ENCODE assay signal across 19 cellular contexts in the genomic region with DNA sequence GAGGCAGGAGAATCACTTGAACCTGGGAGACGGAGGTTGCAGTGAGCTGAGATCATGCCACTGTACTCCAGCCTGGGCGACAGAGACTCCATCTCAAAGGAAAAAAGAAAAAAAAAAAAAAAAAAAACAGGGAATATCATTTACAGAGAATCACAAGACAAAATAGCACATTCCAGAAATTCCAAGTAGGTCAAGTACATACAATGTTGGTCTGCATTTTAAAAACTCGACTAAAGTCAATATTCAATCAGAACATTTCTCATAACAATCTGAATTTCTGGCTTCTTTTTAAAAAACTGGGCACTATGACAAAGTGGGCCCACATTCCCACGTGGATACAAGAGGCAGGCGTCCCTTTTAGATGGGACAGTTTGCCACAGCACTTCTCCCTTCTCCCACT. TPM values are rescaled to one million over a fixed set of nuclear protein-coding genes. Genes with fewer than 3 reads are reported as not detected.
A peak's percentile ranks its signal among the peaks of the same experiment; 100 is the strongest.
DNase-seq lines count a peak whose midpoint lies in the region; ATAC-seq and TF ChIP-seq lines count a peak whose summit lies in the region.
"Had no signal": no experiment of that assay in that cellular context is flagged by ENCODE, and none has a peak within 500 bp of the region (broad histone marks: within the 10 kb centered on the region; RNA-seq: fewer than 3 reads in every experiment).

No MANE protein-coding gene starts in this region.

- peak overlapping the region; percentile 77 for H3K27ac Mint-ChIP-seq in chondrocyte (ENCODE audit: unreplicated experiment)
- peak overlapping the region; percentile 8 for H3K27ac Mint-ChIP-seq in mesothelial cell of epicardium
- H3K27ac Mint-ChIP-seq: CD14-positive monocyte had no signal

- no peaks in the 10 kb centered on the region for H3K27me3 Mint-ChIP-seq in chondrocyte (ENCODE audit: low read depth)
- H3K27me3 Mint-ChIP-seq in mesothelial cell of epicardium (ENCODE audit: low read depth): no peaks in the 10 kb centered on the region

- peaks cover 33% of the 10 kb centered on the region; the same call in 1 of the 2 replicates for H3F3A ChIP-seq in PC-9 (ENCODE audit: insufficient read depth, low read depth)

- TF ChIP-seq POLR2A in adrenal gland (IDR thresholded peaks at IDR 0.05): no peak

- H3K27ac ChIP-seq in PC-9 (no peak overlapping the region), adrenal gland (peak overlapping the region in 1 of 5 donors; percentile 35)
- H3K27ac ChIP-seq: KMS-11 had no signal

- 49 to 59% (median 56%) methylated on average over 5 of the region's 5 CpGs for WGBS in adrenal gland, 4 donors

- CTCF ChIA-PET in PC-9 (lab: Charles Lee): no interaction called here

- H2AFZ ChIP-seq in PC-9: no peak overlapping the region

- H3K27me3 ChIP-seq in PC-9 (ENCODE audit: insufficient read depth, low read depth) (no peaks in the 10 kb centered on the region), adrenal gland (no peaks in the 10 kb centered on the region)
- H3K27me3 ChIP-seq: MG63 had no signal

- H3K4me2 ChIP-seq in PC-9: no peak overlapping the region
- H3K4me2 ChIP-seq: KMS-11 had no signal

- peaks cover 28% of the 10 kb centered on the region for H3K4me1 Mint-ChIP-seq in chondrocyte (ENCODE audit: low read depth)
- H3K4me1 Mint-ChIP-seq in mesothelial cell of epicardium: peaks cover 11% of the 10 kb centered on the region
- H3K4me1 Mint-ChIP-seq: CD14-positive monocyte had no signal

- no peaks in the 10 kb centered on the region; the same call in 1 of the 2 replicates for H4K20me1 ChIP-seq in PC-9 (ENCODE audit: insufficient read depth)

- H3K9me3 Mint-ChIP-seq in chondrocyte (ENCODE audit: low read depth) (no peaks in the 10 kb centered on the region), mesothelial cell of epicardium (no peaks in the 10 kb centered on the region)

- H3K9me3 ChIP-seq in PC-9 (ENCODE audit: insufficient read depth, low read depth) (no peaks in the 10 kb centered on the region), adrenal gland (replicated peaks in 1 of 3) (no peaks in the 10 kb centered on the region)
- H3K9me3 ChIP-seq: Caco-2, MG63 had no signal

- TF ChIP-seq CTCF in PC-9 (conservative IDR thresholded peaks at IDR 0.05) (no peak), chondrocyte (IDR thresholded peaks at IDR 0.05) (no peak), mesothelial cell of epicardium (IDR thresholded peaks at IDR 0.05; ENCODE audit: unreplicated experiment) (no peak), adrenal gland (IDR thresholded peaks at IDR 0.05) (no peak)

- TSS peak; percentile 2 for BruUV-seq in PC-9 (replicated peaks; lab: Mats Ljungman, UMichigan)

- H3K36me3 ChIP-seq in PC-9 (ENCODE audit: low read depth) (peaks cover 30% of the 10 kb centered on the region), adrenal gland (replicated peaks in 1 of 2) (peaks cover 0 to 22% of the 10 kb centered on the region in 2 donors)

- peak; percentile 16 for DNase-seq in AG08395 (ENCODE audit: low spot score)
- no peak for DNase-seq in PC-9
- DNase-seq in chondrocyte (ENCODE audit: low spot score): no peak
- no peak for DNase-seq in mesothelial cell of epicardium (ENCODE audit: low spot score in 2 of 2, unreplicated experiment in 2 of 2)
- no peak for DNase-seq in NCI-H1417 (lab: John Stamatoyannopoulos, UW)
- no peak for DNase-seq in adrenal gland
- DNase-seq in activated CD4-positive, CD25-positive, alpha-beta regulatory T cell (lab: John Stamatoyannopoulos, UW): no peak
- DNase-seq: Caco-2; GOT3; MG63; NCI-H1092 treated with DMSO at 0.1 percent for 48 hours; NCI-H1694 treated with DMSO at 0.1 percent for 48 hours; NCI-H69; NK-92 treated with Interleukin-12 subunit alpha and Interleukin-12 subunit beta, amount 100 ng/mL, for 24 hours; OCI-M1 had no signal

- no peak overlapping the region for H3K4me3 Mint-ChIP-seq in chondrocyte (ENCODE audit: unreplicated experiment)
- H3K4me3 Mint-ChIP-seq in mesothelial cell of epicardium: no peak overlapping the region
- H3K4me3 Mint-ChIP-seq: CD14-positive monocyte had no signal

- intact Hi-C loops in PC-9 (cut with micrococcal nuclease; ENCODE audit: unreplicated experiment) (no loop called here), adrenal gland (cut with DNase I) (no loop called here)

- H3K9me2 ChIP-seq in PC-9 (ENCODE audit: insufficient read depth): no peaks in the 10 kb centered on the region

- no peaks in the 10 kb centered on the region for H3K4me1 ChIP-seq in PC-9 (replicated peaks; ENCODE audit: insufficient read depth)
- H3K4me1 ChIP-seq in adrenal gland (replicated peaks in 1 of 2): peaks cover 0 to 3% of the 10 kb centered on the region in 2 donors
- H3K4me1 ChIP-seq: Caco-2 had no signal

- H3K36me3 Mint-ChIP-seq in chondrocyte (ENCODE audit: low read depth) (peaks cover 2% of the 10 kb centered on the region), mesothelial cell of epicardium (no peaks in the 10 kb centered on the region)

- H3K79me2 ChIP-seq in PC-9 (ENCODE audit: low read depth): no peaks in the 10 kb centered on the region

- H3K4me3 ChIP-seq in PC-9 (no peak overlapping the region), adrenal gland (no peak overlapping the region)
- H3K4me3 ChIP-seq: MG63 had no signal

- no peak for ATAC-seq in HG02678 (IDR thresholded peaks at IDR 0.05; ENCODE audit: unreplicated experiment)

- POLR2A ChIA-PET in PC-9 (lab: Charles Lee; ENCODE audit: unreplicated experiment): no interaction called here

RNA-seq across cellular contexts. Expression of gene ZC3HAV1L, which starts 12.8 kb away (rescaled TPM):
- total RNA-seq in PC-9 (2021) (34.2 and 34.8 TPM in 2 replicates), chondrocyte (9.9 to 11.0 TPM in 2 of 3 replicates, not detected in the other), mesothelial cell of epicardium (1.7 to 2.2 TPM (median 1.9 TPM) in 3 replicates), adrenal gland (10 to 100 TPM in 7 of 8 donors, 1 to 10 TPM in 1; 7.4 to 27.2 (median 17.0) TPM)
- polyA plus RNA-seq in adrenal gland: 1 to 10 TPM in 2 of 3 donors, under 1 TPM in 1; 0.30 to 3.4 (median 1.3) TPM
- total RNA-seq: A172 had no signal

RNA-seq across cellular contexts. Expression of gene KIAA1549, which starts 41.9 kb away (rescaled TPM):
- total RNA-seq in PC-9 (2021) (20.2 and 26.6 TPM in 2 replicates), chondrocyte (4.7 to 9.2 TPM (median 8.5 TPM) in 3 replicates), mesothelial cell of epicardium (33.9 to 34.8 TPM (median 34.1 TPM) in 3 replicates), adrenal gland (1 to 10 TPM; 1.8 to 7.6 (median 3.7) TPM)
- 1 to 10 TPM; 1.3 to 4.0 (median 1.7) TPM for polyA plus RNA-seq in adrenal gland
